22 cellular contexts compared by ENCODE assay signal in genomic region chr4:118373614-118374255, GRCh38. TPM values are rescaled to one million over a fixed set of nuclear protein-coding genes. Genes with fewer than 3 reads are reported as not detected.
DNase-seq lines count a peak whose midpoint lies in the region; ATAC-seq and TF ChIP-seq lines count a peak whose summit lies in the region.
"Had no signal": no experiment of that assay in that cellular context is flagged by ENCODE, and none has a peak within 500 bp of the region (broad histone marks: within the 10 kb centered on the region; RNA-seq: fewer than 3 reads in every experiment).

No MANE protein-coding gene starts in this region.

- H3K27me3 ChIP-seq in adipocyte (replicated peaks; ENCODE audit: control insufficient read depth, insufficient read depth, low read length) (no peaks in the 10 kb centered on the region), breast epithelium (no peaks in the 10 kb centered on the region)

- no peak for TF ChIP-seq CTCF in fibroblast of the aortic adventitia (IDR thresholded peaks at IDR 0.05; ENCODE audit: insufficient read depth, low read length)
- TF ChIP-seq CTCF in retinal pigment epithelial cell (conservative IDR thresholded peaks at IDR 0.05; ENCODE audit: low read depth, low read length), result no peak
- no peak for TF ChIP-seq CTCF in breast epithelium (IDR thresholded peaks at IDR 0.05)
- no peak for TF ChIP-seq CTCF in GM10248 (IDR thresholded peaks at IDR 0.05; ENCODE audit: control extremely low read depth, extremely low read depth, low read depth, missing control alignments)

- H3K9me3 ChIP-seq in adipocyte (ENCODE audit: control insufficient read depth, low read length), result no peaks in the 10 kb centered on the region
- H3K9me3 ChIP-seq in breast epithelium, result no peaks in the 10 kb centered on the region

- no peak overlapping the region for H3K4me3 Mint-ChIP-seq in activated CD4-positive, alpha-beta T cell treated with anti-CD3 and anti-CD28 coated beads for 36 hours
- H3K4me3 Mint-ChIP-seq: activated naive CD8-positive, alpha-beta T cell treated with anti-CD3 and anti-CD28 coated beads, Interleukin-2, amount 50 U/mL, for 24 hours; nephron progenitor cell had no signal

- H3K36me3 ChIP-seq in adipocyte (ENCODE audit: control insufficient read depth, insufficient read depth, low read length, severe bottlenecking) (no peaks in the 10 kb centered on the region), breast epithelium (no peaks in the 10 kb centered on the region)

- no peak overlapping the region for H3K27ac Mint-ChIP-seq in activated CD4-positive, alpha-beta T cell treated with anti-CD3 and anti-CD28 coated beads for 36 hours
- H3K27ac Mint-ChIP-seq: activated naive CD8-positive, alpha-beta T cell treated with anti-CD3 and anti-CD28 coated beads, Interleukin-2, amount 50 U/mL, for 24 hours; nephron progenitor cell; progenitor cell of endocrine pancreas had no signal

- POLR2A ChIA-PET in activated CD4-positive, alpha-beta T cell treated with anti-CD3 and anti-CD28 coated beads for 36 hours (lab: Charles Lee), result no interaction called here
- POLR2A ChIA-PET in GM10248 (lab: Yijun Ruan, JAX), result no interaction called here

- DNase-seq in GM04503 (ENCODE audit: low read depth), result peak; percentile 74
- DNase-seq in adipocyte (ENCODE audit: low read depth), result peak; percentile 91
- DNase-seq in fibroblast of the aortic adventitia (ENCODE audit: low read depth), result peak; percentile 32
- peak; percentile 79 for DNase-seq in retinal pigment epithelial cell (ENCODE audit: low read depth)
- DNase-seq in activated CD4-positive, alpha-beta T cell treated with anti-CD3 and anti-CD28 coated beads for 36 hours, result no peak
- no peak for DNase-seq in breast epithelium (ENCODE audit: low spot score in 2 of 2)
- DNase-seq in stimulated activated CD4-positive, alpha-beta T cell treated with anti-CD3 and anti-CD28 coated beads, Interleukin-4, amount 100 ng/mL, for 4 hours, result no peak
- DNase-seq in GM10248 (ENCODE audit: extremely low spot score), result no peak
- DNase-seq: activated CD4-positive, alpha-beta T cell treated with anti-CD3 and anti-CD28 coated beads for 48 hours; activated naive CD8-positive, alpha-beta T cell treated with anti-CD3 and anti-CD28 coated beads, Interleukin-2, amount 50 U/mL, for 24 hours; caudate nucleus; erythroblast; Kasumi-1; left cardiac atrium; NCI-H1092; NCI-H2081; NCI-H526; nephron progenitor cell; SHP77; stimulated activated naive CD4-positive, alpha-beta T cell treated with Interleukin-2 at 50 U/mL for 16 hours; T-helper 1 cell had no signal

- H3K27me3 Mint-ChIP-seq in activated CD4-positive, alpha-beta T cell treated with anti-CD3 and anti-CD28 coated beads for 36 hours, result peaks cover 17% of the 10 kb centered on the region
- H3K27me3 Mint-ChIP-seq: progenitor cell of endocrine pancreas had no signal

- TF ChIP-seq POLR2A in breast epithelium (IDR thresholded peaks at IDR 0.05), result no peak

- intact Hi-C loops in activated CD4-positive, alpha-beta T cell treated with anti-CD3 and anti-CD28 coated beads for 36 hours (cut with DNase I, micrococcal nuclease), result no loop called here
- intact Hi-C loops in breast epithelium (cut with DNase I; ENCODE audit: low total_unique reads), result loop anchor here (10.0 kb wide), 1 partner anchor 449 kb away; no protein-coding TSS in a partner anchor

- H3K9me3 Mint-ChIP-seq in activated CD4-positive, alpha-beta T cell treated with anti-CD3 and anti-CD28 coated beads for 36 hours (ENCODE audit: low read depth), result no peaks in the 10 kb centered on the region
- H3K9me3 Mint-ChIP-seq: activated naive CD8-positive, alpha-beta T cell treated with anti-CD3 and anti-CD28 coated beads, Interleukin-2, amount 50 U/mL, for 24 hours had no signal

- no peaks in the 10 kb centered on the region for H3K4me1 Mint-ChIP-seq in activated CD4-positive, alpha-beta T cell treated with anti-CD3 and anti-CD28 coated beads for 36 hours
- H3K4me1 Mint-ChIP-seq: activated naive CD8-positive, alpha-beta T cell treated with anti-CD3 and anti-CD28 coated beads, Interleukin-2, amount 50 U/mL, for 24 hours; nephron progenitor cell had no signal

- no peak for ATAC-seq in activated CD4-positive, alpha-beta T cell treated with anti-CD3 and anti-CD28 coated beads for 36 hours
- ATAC-seq: activated naive CD8-positive, alpha-beta T cell treated with anti-CD3 and anti-CD28 coated beads, Interleukin-2, amount 50 U/mL, for 24 hours; left cardiac atrium had no signal

- H3K27ac ChIP-seq in breast epithelium, result no peak overlapping the region

- H3K36me3 Mint-ChIP-seq in activated CD4-positive, alpha-beta T cell treated with anti-CD3 and anti-CD28 coated beads for 36 hours (ENCODE audit: low read depth), result no peaks in the 10 kb centered on the region

- CTCF ChIA-PET in activated CD4-positive, alpha-beta T cell treated with anti-CD3 and anti-CD28 coated beads for 36 hours (lab: Charles Lee), result no interaction called here
- CTCF ChIA-PET in GM10248 (lab: Yijun Ruan, JAX), result no interaction called here

- H3K9ac ChIP-seq in adipocyte (ENCODE audit: low read length), result no peak overlapping the region

- H3K4me1 ChIP-seq in adipocyte (ENCODE audit: control insufficient read depth, insufficient read depth, low read length), result no peaks in the 10 kb centered on the region
- no peaks in the 10 kb centered on the region for H3K4me1 ChIP-seq in breast epithelium

- H3K4me3 ChIP-seq in adipocyte (ENCODE audit: low read length) (no peak overlapping the region), fibroblast of the aortic adventitia (ENCODE audit: low read depth, low read length) (no peak overlapping the region), retinal pigment epithelial cell (ENCODE audit: low read length) (no peak overlapping the region), breast epithelium (no peak overlapping the region)

RNA-seq across cellular contexts. Expression of gene PRSS12, which starts 20.9 kb away (rescaled TPM):
- 4.7 and 27.1 TPM in 2 replicates for total RNA-seq in fibroblast of the aortic adventitia (ENCODE audit: low replicate concordance)
- not detected for total RNA-seq in activated CD4-positive, alpha-beta T cell treated with anti-CD3 and anti-CD28 coated beads for 36 hours
- 1 to 10 TPM in 2 of 3 donors, under 1 TPM in 1; 0.64 to 3.6 (median 2.2) TPM for total RNA-seq in breast epithelium

Comparison
In these comparisons a context has a peak if more than half of its experiments do, and no peak if none do; other contexts are left out.
1. DNase-seq: peak in GM04503 (single experiment), adipocyte (single experiment), fibroblast of the aortic adventitia (single experiment) and retinal pigment epithelial cell (single experiment); none in activated CD4-positive, alpha-beta T cell treated with anti-CD3 and anti-CD28 coated beads for 36 hours (single experiment), breast epithelium (0 of 2), stimulated activated CD4-positive, alpha-beta T cell treated with anti-CD3 and anti-CD28 coated beads, Interleukin-4, amount 100 ng/mL, for 4 hours (0 of 2) and GM10248 (single experiment).